In genomic region chr22:23128269-23129108, GRCh38 we compare ENCODE assay signal across 8 cellular contexts. TPM values are rescaled to one million over a fixed set of nuclear protein-coding genes. Genes with fewer than 3 reads are reported as not detected.
DNase-seq lines count a peak whose midpoint lies in the region; ATAC-seq and TF ChIP-seq lines count a peak whose summit lies in the region.

No MANE protein-coding gene starts in this region.

- intact Hi-C loops in esophagus muscularis mucosa (cut with DNase I): loop anchor here (1.0 kb wide), 1 partner anchor 169 kb away; no protein-coding TSS in a partner anchor

- no peaks in the 10 kb centered on the region for H3K9me3 ChIP-seq in esophagus muscularis mucosa

- H3K4me1 Mint-ChIP-seq in natural killer cell treated with Interleukin-12 subunit alpha and Interleukin-12 subunit beta and Interleukin-15 and Interleukin-18, amount 100 ng/mL, for 72 hours (ENCODE audit: low read depth in 2 of 2): peaks cover 0 to 8% of the 10 kb centered on the region in 2 donors
- peaks cover 5% of the 10 kb centered on the region for H3K4me1 Mint-ChIP-seq in stimulated activated effector memory CD8-positive, alpha-beta T cell treated with anti-CD3 and anti-CD28 coated beads, Interleukin-12 subunit alpha, Interleukin-12 subunit beta, amount 100 ng/mL, for 72 hours

- H3K4me3 ChIP-seq in AG10803 (ENCODE audit: low read length): no peak overlapping the region
- no peak overlapping the region for H3K4me3 ChIP-seq in esophagus muscularis mucosa

- no peak for TF ChIP-seq POLR2A in esophagus muscularis mucosa (IDR thresholded peaks at IDR 0.05; ENCODE audit: low read depth)

- H3K4me3 Mint-ChIP-seq in natural killer cell treated with Interleukin-12 subunit alpha and Interleukin-12 subunit beta and Interleukin-15 and Interleukin-18, amount 100 ng/mL, for 72 hours: no peak overlapping the region
- no peak overlapping the region for H3K4me3 Mint-ChIP-seq in stimulated activated effector memory CD8-positive, alpha-beta T cell treated with anti-CD3 and anti-CD28 coated beads, Interleukin-12 subunit alpha, Interleukin-12 subunit beta, amount 100 ng/mL, for 72 hours

- DNase-seq in AG10803 (ENCODE audit: low read depth) (peak; percentile 77), H4 (ENCODE audit: low spot score) (peak; percentile 48), NOMO-1 treated with dmso at 0.1 percent for 144 hours (lab: John Stamatoyannopoulos, UW; ENCODE audit: unreplicated experiment) (peak; percentile 28), activated T-cell treated with anti-CD3 and anti-CD28 coated beads for 4 hours (peak; percentile 71), esophagus muscularis mucosa (ENCODE audit: extremely low spot score) (no peak)
- DNase-seq in natural killer cell treated with Interleukin-12 subunit alpha and Interleukin-12 subunit beta and Interleukin-15 and Interleukin-18, amount 100 ng/mL, for 72 hours (ENCODE audit: low spot score): peak; percentile 74
- DNase-seq in stimulated activated effector memory CD8-positive, alpha-beta T cell treated with anti-CD3 and anti-CD28 coated beads, Interleukin-12 subunit alpha, Interleukin-12 subunit beta, amount 100 ng/mL, for 72 hours (ENCODE audit: low spot score in 2 of 2): peak; percentile 64 to 84

- H3K27me3 ChIP-seq in esophagus muscularis mucosa: no peaks in the 10 kb centered on the region

- peak overlapping the region in 1 of 2 donors; percentile 72 for H3K27ac Mint-ChIP-seq in natural killer cell treated with Interleukin-12 subunit alpha and Interleukin-12 subunit beta and Interleukin-15 and Interleukin-18, amount 100 ng/mL, for 72 hours
- H3K27ac Mint-ChIP-seq in stimulated activated effector memory CD8-positive, alpha-beta T cell treated with anti-CD3 and anti-CD28 coated beads, Interleukin-12 subunit alpha, Interleukin-12 subunit beta, amount 100 ng/mL, for 72 hours: peak overlapping the region; percentile 61

- no peak for TF ChIP-seq EP300 in esophagus muscularis mucosa (IDR thresholded peaks at IDR 0.05)

- no peaks in the 10 kb centered on the region for H3K9me3 Mint-ChIP-seq in natural killer cell treated with Interleukin-12 subunit alpha and Interleukin-12 subunit beta and Interleukin-15 and Interleukin-18, amount 100 ng/mL, for 72 hours
- H3K9me3 Mint-ChIP-seq in stimulated activated effector memory CD8-positive, alpha-beta T cell treated with anti-CD3 and anti-CD28 coated beads, Interleukin-12 subunit alpha, Interleukin-12 subunit beta, amount 100 ng/mL, for 72 hours: no peaks in the 10 kb centered on the region

- no peaks in the 10 kb centered on the region for H3K36me3 Mint-ChIP-seq in natural killer cell treated with Interleukin-12 subunit alpha and Interleukin-12 subunit beta and Interleukin-15 and Interleukin-18, amount 100 ng/mL, for 72 hours
- no peaks in the 10 kb centered on the region for H3K36me3 Mint-ChIP-seq in stimulated activated effector memory CD8-positive, alpha-beta T cell treated with anti-CD3 and anti-CD28 coated beads, Interleukin-12 subunit alpha, Interleukin-12 subunit beta, amount 100 ng/mL, for 72 hours

- no peak overlapping the region for H3K27ac ChIP-seq in esophagus muscularis mucosa (replicated peaks in 1 of 4)

- TF ChIP-seq CTCF in AG10803 (conservative IDR thresholded peaks at IDR 0.05; ENCODE audit: low read length) (peak; percentile 74), esophagus muscularis mucosa (IDR thresholded peaks at IDR 0.05) (peak; percentile 73 to 86 (median 83))

- ATAC-seq in natural killer cell treated with Interleukin-12 subunit alpha and Interleukin-12 subunit beta and Interleukin-15 and Interleukin-18, amount 100 ng/mL, for 72 hours: peak; percentile 72 to 85
- peak; percentile 78 for ATAC-seq in stimulated activated effector memory CD8-positive, alpha-beta T cell treated with anti-CD3 and anti-CD28 coated beads, Interleukin-12 subunit alpha, Interleukin-12 subunit beta, amount 100 ng/mL, for 72 hours
- no peak for ATAC-seq in HG02981 (IDR thresholded peaks at IDR 0.05; ENCODE audit: unreplicated experiment)

- no peaks in the 10 kb centered on the region for H3K27me3 Mint-ChIP-seq in natural killer cell treated with Interleukin-12 subunit alpha and Interleukin-12 subunit beta and Interleukin-15 and Interleukin-18, amount 100 ng/mL, for 72 hours

- H3K4me1 ChIP-seq in esophagus muscularis mucosa: peaks cover 5 to 19% (median 7%) of the 10 kb centered on the region in 4 donors

- WGBS in esophagus muscularis mucosa: 24% methylated on average over 12 of the region's 14 CpGs

- H3K36me3 ChIP-seq in esophagus muscularis mucosa: peaks cover 0 to 5% (median 2%) of the 10 kb centered on the region in 4 donors

RNA-seq across cellular contexts. Expression of gene RSPH14, which starts 13.3 kb away (rescaled TPM):
- not detected in 2 replicates for total RNA-seq in H4 (2014; rRNA removed; shearing (Covaris generic))
- under 1 TPM in 2 of 4 donors, not detected in 2; 0.33 to 0.80 TPM for total RNA-seq in esophagus muscularis mucosa
- total RNA-seq in natural killer cell treated with Interleukin-12 subunit alpha and Interleukin-12 subunit beta and Interleukin-15 and Interleukin-18, amount 100 ng/mL, for 72 hours: not detected

RNA-seq across cellular contexts. Expression of gene RAB36, which starts 16.8 kb away (rescaled TPM):
- 3.0 and 3.7 TPM in 2 replicates for total RNA-seq in H4 (2014; rRNA removed; shearing (Covaris generic))
- total RNA-seq in esophagus muscularis mucosa: 10 to 100 TPM in 1 of 4 donors, 1 to 10 TPM in 3; 5.0 to 10.8 (median 8.2) TPM
- 1 to 10 TPM; 2.1 to 2.7 TPM for total RNA-seq in natural killer cell treated with Interleukin-12 subunit alpha and Interleukin-12 subunit beta and Interleukin-15 and Interleukin-18, amount 100 ng/mL, for 72 hours

RNA-seq across cellular contexts. Expression of gene BCR, which starts 51.8 kb away (rescaled TPM):
- total RNA-seq in H4 (2014; rRNA removed; shearing (Covaris generic)): 8.4 and 10.1 TPM in 2 replicates
- 10 to 100 TPM; 35.7 to 58.5 (median 48.0) TPM for total RNA-seq in esophagus muscularis mucosa
- 10 to 100 TPM; 55.4 to 65.8 TPM for total RNA-seq in natural killer cell treated with Interleukin-12 subunit alpha and Interleukin-12 subunit beta and Interleukin-15 and Interleukin-18, amount 100 ng/mL, for 72 hours

RNA-seq across cellular contexts. Expression of gene GNAZ, which starts 58.2 kb away (rescaled TPM):
- total RNA-seq in H4 (2014; rRNA removed; shearing (Covaris generic)): 2.3 and 3.4 TPM in 2 replicates
- total RNA-seq in esophagus muscularis mucosa: 10 to 100 TPM; 51.7 to 79.5 (median 64.6) TPM
- 1 to 10 TPM in 1 of 2 donors, under 1 TPM in 1; 0.98 to 2.6 TPM for total RNA-seq in natural killer cell treated with Interleukin-12 subunit alpha and Interleukin-12 subunit beta and Interleukin-15 and Interleukin-18, amount 100 ng/mL, for 72 hours
